1 cellular context compared by ENCODE assay signal in genomic region chr21:45562965-45563364, GRCh38.
TF ChIP-seq lines count a peak whose summit lies in the region.

No MANE protein-coding gene starts in this region.

TF ChIP-seq in HepG2, 621 proteins besides CTCF, POLR2A, EP300 and RAD21 (continued from another document):
- TF ChIP-seq ZBTB39 (CRISPR knock-in tag; IDR thresholded peaks at IDR 0.05) (no peak), TRIM24 (CRISPR knock-in tag; IDR thresholded peaks at IDR 0.05) (no peak), RARA (CRISPR knock-in tag; IDR thresholded peaks at IDR 0.05) (no peak), ZNF12 (CRISPR knock-in tag; IDR thresholded peaks at IDR 0.05) (no peak), SP5 (CRISPR knock-in tag; IDR thresholded peaks at IDR 0.05; ENCODE audit: borderline replicate concordance, low read depth) (no peak), TFDP1 (CRISPR knock-in tag; IDR thresholded peaks at IDR 0.05; ENCODE audit: borderline replicate concordance) (no peak)
